In the genomic region with DNA sequence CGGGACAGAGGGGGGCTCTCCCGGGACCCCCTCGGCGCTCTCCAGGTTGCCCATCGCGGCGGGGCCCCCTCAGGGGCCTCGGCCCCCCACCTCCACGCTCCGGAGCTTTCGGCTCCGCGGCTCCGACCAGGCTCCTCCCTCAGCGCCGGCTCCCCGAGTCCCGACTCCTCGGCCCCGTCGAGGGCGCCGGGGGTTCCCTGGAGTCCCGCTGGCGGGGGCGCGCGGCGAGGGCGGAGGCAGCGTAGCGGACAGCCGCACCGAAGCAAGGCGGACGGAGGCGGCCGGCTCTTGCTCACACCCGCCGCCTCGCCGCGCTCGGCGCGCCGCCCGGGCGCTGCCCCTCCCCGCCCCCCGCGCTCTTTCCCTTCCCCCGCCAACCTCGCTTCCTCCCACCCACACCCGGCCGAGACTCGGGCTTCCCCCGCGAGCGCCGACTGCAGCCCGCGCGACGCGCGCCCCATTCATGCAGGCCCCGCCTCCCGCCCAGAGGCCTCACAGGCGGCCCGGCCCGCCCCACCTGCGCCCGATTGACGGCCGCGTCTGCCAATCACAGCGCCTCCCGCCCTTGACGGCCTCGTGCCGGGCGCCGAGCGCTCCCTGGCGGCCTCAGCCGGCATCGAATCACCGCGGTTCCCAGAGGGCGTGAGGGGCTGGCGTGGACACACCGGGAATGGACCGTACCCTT, we compare ENCODE assay signal across 8 cellular contexts. TPM values are rescaled to one million over a fixed set of nuclear protein-coding genes. Genes with fewer than 3 reads are reported as not detected.
DNase-seq lines count a peak whose midpoint lies in the region; ATAC-seq and TF ChIP-seq lines count a peak whose summit lies in the region.

A gene with protein sequence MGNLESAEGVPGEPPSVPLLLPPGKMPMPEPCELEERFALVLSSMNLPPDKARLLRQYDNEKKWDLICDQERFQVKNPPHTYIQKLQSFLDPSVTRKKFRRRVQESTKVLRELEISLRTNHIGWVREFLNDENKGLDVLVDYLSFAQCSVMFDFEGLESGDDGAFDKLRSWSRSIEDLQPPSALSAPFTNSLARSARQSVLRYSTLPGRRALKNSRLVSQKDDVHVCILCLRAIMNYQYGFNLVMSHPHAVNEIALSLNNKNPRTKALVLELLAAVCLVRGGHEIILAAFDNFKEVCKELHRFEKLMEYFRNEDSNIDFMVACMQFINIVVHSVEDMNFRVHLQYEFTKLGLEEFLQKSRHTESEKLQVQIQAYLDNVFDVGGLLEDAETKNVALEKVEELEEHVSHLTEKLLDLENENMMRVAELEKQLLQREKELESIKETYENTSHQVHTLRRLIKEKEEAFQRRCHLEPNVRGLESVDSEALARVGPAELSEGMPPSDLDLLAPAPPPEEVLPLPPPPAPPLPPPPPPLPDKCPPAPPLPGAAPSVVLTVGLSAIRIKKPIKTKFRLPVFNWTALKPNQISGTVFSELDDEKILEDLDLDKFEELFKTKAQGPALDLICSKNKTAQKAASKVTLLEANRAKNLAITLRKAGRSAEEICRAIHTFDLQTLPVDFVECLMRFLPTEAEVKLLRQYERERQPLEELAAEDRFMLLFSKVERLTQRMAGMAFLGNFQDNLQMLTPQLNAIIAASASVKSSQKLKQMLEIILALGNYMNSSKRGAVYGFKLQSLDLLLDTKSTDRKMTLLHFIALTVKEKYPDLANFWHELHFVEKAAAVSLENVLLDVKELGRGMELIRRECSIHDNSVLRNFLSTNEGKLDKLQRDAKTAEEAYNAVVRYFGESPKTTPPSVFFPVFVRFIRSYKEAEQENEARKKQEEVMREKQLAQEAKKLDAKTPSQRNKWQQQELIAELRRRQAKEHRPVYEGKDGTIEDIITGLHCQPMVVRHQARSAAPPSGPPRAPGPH (minus strand): TSS at position 279 of the 685 bp plus-strand sequence. CDS start 225 bp downstream, at position 54.

- H3K4me3 ChIP-seq in GM12875 (ENCODE audit: low read depth, low read length): peak within 1 kb of the TSS; percentile 100
- peak within 1 kb of the TSS; percentile 69 for H3K4me3 ChIP-seq in cardiac muscle cell
- H3K4me3 ChIP-seq in upper lobe of left lung: peak within 1 kb of the TSS; percentile 55 to 87 (median 82)

- H3K36me3 ChIP-seq in cardiac muscle cell (no peaks in the 10 kb centered on the region), upper lobe of left lung (no peaks in the 10 kb centered on the region)

- no peaks in the 10 kb centered on the region for H3K9me3 ChIP-seq in cardiac muscle cell (ENCODE audit: low read depth)
- no peaks in the 10 kb centered on the region for H3K9me3 ChIP-seq in upper lobe of left lung

- no peak for TF ChIP-seq EP300 in upper lobe of left lung (IDR thresholded peaks at IDR 0.05)

- WGBS in upper lobe of left lung, 2 donors: 1 to 2% methylated on average over 16 to 34 of the region's 94 CpGs

- no peaks in the 10 kb centered on the region for H3K9me3 Mint-ChIP-seq in activated naive CD8-positive, alpha-beta T cell treated with anti-CD3 and anti-CD28 coated beads, Interleukin-2, amount 50 U/mL, for 24 hours

- DNase-seq in NCI-H1417 (lab: John Stamatoyannopoulos, UW) (peak; percentile 98), SW480 (ENCODE audit: low spot score) (peak; percentile 91), cardiac muscle cell (ENCODE audit: low read depth in 1 of 2, low spot score in 1 of 2) (peak; percentile 98 to 99), posterior cingulate gyrus (peak; percentile 95 to 100 (median 98)), upper lobe of left lung (peak; percentile 99 to 100)
- DNase-seq in activated naive CD8-positive, alpha-beta T cell treated with anti-CD3 and anti-CD28 coated beads, Interleukin-2, amount 50 U/mL, for 24 hours: peak; percentile 100

- ATAC-seq in HG02763 (IDR thresholded peaks at IDR 0.05; ENCODE audit: unreplicated experiment) (peak; percentile 87), upper lobe of left lung (ENCODE audit: low FRiP score in 2 of 2) (peak; percentile 98)
- ATAC-seq in activated naive CD8-positive, alpha-beta T cell treated with anti-CD3 and anti-CD28 coated beads, Interleukin-2, amount 50 U/mL, for 24 hours: peak; percentile 86

- peak within 1 kb of the TSS; percentile 82 for H3K27ac Mint-ChIP-seq in activated naive CD8-positive, alpha-beta T cell treated with anti-CD3 and anti-CD28 coated beads, Interleukin-2, amount 50 U/mL, for 24 hours

- no peaks in the 10 kb centered on the region for H3K27me3 Mint-ChIP-seq in activated naive CD8-positive, alpha-beta T cell treated with anti-CD3 and anti-CD28 coated beads, Interleukin-2, amount 50 U/mL, for 24 hours

- H3K27me3 ChIP-seq in cardiac muscle cell: peaks cover 17% of the 10 kb centered on the region
- no peaks in the 10 kb centered on the region for H3K27me3 ChIP-seq in upper lobe of left lung

- intact Hi-C loops in posterior cingulate gyrus (cut with DNase I): loop anchor here (1.0 to 5.0 kb wide), 3 partner anchors 34 to 63 kb away; a partner anchor contains a TSS

- H3K27ac ChIP-seq in cardiac muscle cell: peak within 1 kb of the TSS; percentile 11
- H3K27ac ChIP-seq in upper lobe of left lung: peak within 1 kb of the TSS; percentile 92 to 96 (median 94)

- H3K36me3 Mint-ChIP-seq in activated naive CD8-positive, alpha-beta T cell treated with anti-CD3 and anti-CD28 coated beads, Interleukin-2, amount 50 U/mL, for 24 hours (ENCODE audit: low read depth): no peaks in the 10 kb centered on the region

- H3K4me1 ChIP-seq in cardiac muscle cell (ENCODE audit: low read depth): peaks cover 12% of the 10 kb centered on the region
- H3K4me1 ChIP-seq in upper lobe of left lung: peaks cover 16 to 48% (median 33%) of the 10 kb centered on the region in 4 donors

- peak within 1 kb of the TSS; percentile 87 for H3K4me3 Mint-ChIP-seq in activated naive CD8-positive, alpha-beta T cell treated with anti-CD3 and anti-CD28 coated beads, Interleukin-2, amount 50 U/mL, for 24 hours

- peak in 3 of 4 donors; percentile 41 to 71 (median 56) for TF ChIP-seq POLR2A in upper lobe of left lung (IDR thresholded peaks at IDR 0.05)

- peaks cover 46% of the 10 kb centered on the region for H3K4me1 Mint-ChIP-seq in activated naive CD8-positive, alpha-beta T cell treated with anti-CD3 and anti-CD28 coated beads, Interleukin-2, amount 50 U/mL, for 24 hours

- TF ChIP-seq CTCF in GM12875 (IDR thresholded peaks at IDR 0.05; ENCODE audit: borderline replicate concordance, insufficient read depth, low read depth, low read length) (peak; percentile 93), cardiac muscle cell (IDR thresholded peaks at IDR 0.05; ENCODE audit: low read depth, low read length) (peak; percentile 94), upper lobe of left lung (IDR thresholded peaks at IDR 0.05) (peak; percentile 91 to 100 (median 98))

RNA-seq across cellular contexts. Expression of the gene that starts here (rescaled TPM):
- 5.1 and 5.6 TPM in 2 replicates for total RNA-seq in cardiac muscle cell
- 2.9 and 4.7 TPM in 2 replicates for polyA plus RNA-seq in cardiac muscle cell
- total RNA-seq in upper lobe of left lung: 10 to 100 TPM; 13.0 to 46.7 (median 29.4) TPM

Comparison
In these comparisons a context has a peak if more than half of its experiments do, and no peak if none do; other contexts are left out.
1. Peak in every context shown above with its lines: DNase-seq, ATAC-seq, H3K4me3 ChIP-seq and H3K27ac ChIP-seq.